8 cellular contexts compared by ENCODE assay signal in genomic region chr10:61900829-61901783, GRCh38. TPM values are rescaled to one million over a fixed set of nuclear protein-coding genes. Genes with fewer than 3 reads are reported as not detected.
A peak's percentile ranks its signal among the peaks of the same experiment; 100 is the strongest.
DNase-seq lines count a peak whose midpoint lies in the region; ATAC-seq and TF ChIP-seq lines count a peak whose summit lies in the region.

A gene with protein sequence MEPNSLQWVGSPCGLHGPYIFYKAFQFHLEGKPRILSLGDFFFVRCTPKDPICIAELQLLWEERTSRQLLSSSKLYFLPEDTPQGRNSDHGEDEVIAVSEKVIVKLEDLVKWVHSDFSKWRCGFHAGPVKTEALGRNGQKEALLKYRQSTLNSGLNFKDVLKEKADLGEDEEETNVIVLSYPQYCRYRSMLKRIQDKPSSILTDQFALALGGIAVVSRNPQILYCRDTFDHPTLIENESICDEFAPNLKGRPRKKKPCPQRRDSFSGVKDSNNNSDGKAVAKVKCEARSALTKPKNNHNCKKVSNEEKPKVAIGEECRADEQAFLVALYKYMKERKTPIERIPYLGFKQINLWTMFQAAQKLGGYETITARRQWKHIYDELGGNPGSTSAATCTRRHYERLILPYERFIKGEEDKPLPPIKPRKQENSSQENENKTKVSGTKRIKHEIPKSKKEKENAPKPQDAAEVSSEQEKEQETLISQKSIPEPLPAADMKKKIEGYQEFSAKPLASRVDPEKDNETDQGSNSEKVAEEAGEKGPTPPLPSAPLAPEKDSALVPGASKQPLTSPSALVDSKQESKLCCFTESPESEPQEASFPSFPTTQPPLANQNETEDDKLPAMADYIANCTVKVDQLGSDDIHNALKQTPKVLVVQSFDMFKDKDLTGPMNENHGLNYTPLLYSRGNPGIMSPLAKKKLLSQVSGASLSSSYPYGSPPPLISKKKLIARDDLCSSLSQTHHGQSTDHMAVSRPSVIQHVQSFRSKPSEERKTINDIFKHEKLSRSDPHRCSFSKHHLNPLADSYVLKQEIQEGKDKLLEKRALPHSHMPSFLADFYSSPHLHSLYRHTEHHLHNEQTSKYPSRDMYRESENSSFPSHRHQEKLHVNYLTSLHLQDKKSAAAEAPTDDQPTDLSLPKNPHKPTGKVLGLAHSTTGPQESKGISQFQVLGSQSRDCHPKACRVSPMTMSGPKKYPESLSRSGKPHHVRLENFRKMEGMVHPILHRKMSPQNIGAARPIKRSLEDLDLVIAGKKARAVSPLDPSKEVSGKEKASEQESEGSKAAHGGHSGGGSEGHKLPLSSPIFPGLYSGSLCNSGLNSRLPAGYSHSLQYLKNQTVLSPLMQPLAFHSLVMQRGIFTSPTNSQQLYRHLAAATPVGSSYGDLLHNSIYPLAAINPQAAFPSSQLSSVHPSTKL (plus strand): TSS chr10:61901699. CDS start chr10:61901710, 11 bp downstream.

- peaks cover 51% of the 10 kb centered on the region for H3K4me1 Mint-ChIP-seq in activated T-cell treated with anti-CD3 and anti-CD28 coated beads, Interleukin-2, amount 50 U/mL, for 4 hours (ENCODE audit: low read depth)

- ATAC-seq in activated T-cell treated with anti-CD3 and anti-CD28 coated beads, Interleukin-2, amount 50 U/mL, for 4 hours = no peak
- ATAC-seq in esophagus mucosa = peak; percentile 21
- no peak for ATAC-seq in HG02938 (IDR thresholded peaks at IDR 0.05; ENCODE audit: unreplicated experiment)

- peaks cover 7% of the 10 kb centered on the region for H3K36me3 Mint-ChIP-seq in activated T-cell treated with anti-CD3 and anti-CD28 coated beads, Interleukin-2, amount 50 U/mL, for 4 hours (ENCODE audit: insufficient read depth)

- no peaks in the 10 kb centered on the region for H3K9me3 Mint-ChIP-seq in activated T-cell treated with anti-CD3 and anti-CD28 coated beads, Interleukin-2, amount 50 U/mL, for 4 hours

- TF ChIP-seq CTCF in AG09309 (IDR thresholded peaks at IDR 0.05; ENCODE audit: control insufficient read depth, insufficient read depth, low read depth, low read length, missing control alignments) = no peak

- H3K4me1 ChIP-seq in subcutaneous abdominal adipose tissue (ENCODE audit: control insufficient read depth in 5 of 5, insufficient read depth in 5 of 5, low read length in 5 of 5) = peaks cover 4 to 54% (median 44%) of the 10 kb centered on the region in 5 donors

- H3K4me3 ChIP-seq in AG09309 (ENCODE audit: control insufficient read depth, low read depth, low read length) = peak within 1 kb of the TSS; percentile 80
- H3K4me3 ChIP-seq in subcutaneous abdominal adipose tissue (ENCODE audit: low read depth in 1 of 5, low read length in 5 of 5) = peak within 1 kb of the TSS; percentile 80 to 96 (median 89)

- H3K9ac ChIP-seq in subcutaneous abdominal adipose tissue (ENCODE audit: low read length in 5 of 5) = peak within 1 kb of the TSS; percentile 75 to 100 (median 92)

- TF ChIP-seq POLR2A in GM19099 (IDR thresholded peaks at IDR 0.05; ENCODE audit: extremely low read depth, insufficient read length, low read depth) = peak; percentile 69

- peak within 1 kb of the TSS; percentile 99 for H3K27ac ChIP-seq in subcutaneous abdominal adipose tissue (ENCODE audit: low read depth, low read length)

- H3K9me3 ChIP-seq in subcutaneous abdominal adipose tissue (ENCODE audit: control insufficient read depth in 5 of 5, low read length in 5 of 5) = no peaks in the 10 kb centered on the region

- no peak for DNase-seq in AG09309 (ENCODE audit: low read depth)
- DNase-seq in NCI-H748 treated with DMSO at 0.1 percent for 48 hours (lab: John Stamatoyannopoulos, UW) = peak; percentile 58
- DNase-seq in activated T-cell treated with anti-CD3 and anti-CD28 coated beads, Interleukin-2, amount 50 U/mL, for 4 hours = peak; percentile 38
- DNase-seq in midbrain (lab: John Stamatoyannopoulos, UW) = peak; percentile 78

- H3K4me3 Mint-ChIP-seq in activated T-cell treated with anti-CD3 and anti-CD28 coated beads, Interleukin-2, amount 50 U/mL, for 4 hours = peak within 1 kb of the TSS; percentile 98

- no peaks in the 10 kb centered on the region for H3K27me3 ChIP-seq in subcutaneous abdominal adipose tissue (ENCODE audit: control insufficient read depth in 5 of 5, insufficient read depth in 4 of 5, low read length in 5 of 5)

- H3K27me3 Mint-ChIP-seq in activated T-cell treated with anti-CD3 and anti-CD28 coated beads, Interleukin-2, amount 50 U/mL, for 4 hours (ENCODE audit: low read depth) = no peaks in the 10 kb centered on the region

- H3K36me3 ChIP-seq in subcutaneous abdominal adipose tissue (ENCODE audit: control insufficient read depth in 5 of 5, insufficient read depth in 5 of 5, low read length in 5 of 5) = no peaks in the 10 kb centered on the region

RNA-seq across cellular contexts. Expression of the gene that starts here (rescaled TPM):
- 10 to 100 TPM; 50.8 to 83.7 (median 69.8) TPM for total RNA-seq in activated T-cell treated with anti-CD3 and anti-CD28 coated beads, Interleukin-2, amount 50 U/mL, for 4 hours
- total RNA-seq in esophagus mucosa = 23.4 TPM
